8 cellular contexts compared by ENCODE assay signal in the genomic region with DNA sequence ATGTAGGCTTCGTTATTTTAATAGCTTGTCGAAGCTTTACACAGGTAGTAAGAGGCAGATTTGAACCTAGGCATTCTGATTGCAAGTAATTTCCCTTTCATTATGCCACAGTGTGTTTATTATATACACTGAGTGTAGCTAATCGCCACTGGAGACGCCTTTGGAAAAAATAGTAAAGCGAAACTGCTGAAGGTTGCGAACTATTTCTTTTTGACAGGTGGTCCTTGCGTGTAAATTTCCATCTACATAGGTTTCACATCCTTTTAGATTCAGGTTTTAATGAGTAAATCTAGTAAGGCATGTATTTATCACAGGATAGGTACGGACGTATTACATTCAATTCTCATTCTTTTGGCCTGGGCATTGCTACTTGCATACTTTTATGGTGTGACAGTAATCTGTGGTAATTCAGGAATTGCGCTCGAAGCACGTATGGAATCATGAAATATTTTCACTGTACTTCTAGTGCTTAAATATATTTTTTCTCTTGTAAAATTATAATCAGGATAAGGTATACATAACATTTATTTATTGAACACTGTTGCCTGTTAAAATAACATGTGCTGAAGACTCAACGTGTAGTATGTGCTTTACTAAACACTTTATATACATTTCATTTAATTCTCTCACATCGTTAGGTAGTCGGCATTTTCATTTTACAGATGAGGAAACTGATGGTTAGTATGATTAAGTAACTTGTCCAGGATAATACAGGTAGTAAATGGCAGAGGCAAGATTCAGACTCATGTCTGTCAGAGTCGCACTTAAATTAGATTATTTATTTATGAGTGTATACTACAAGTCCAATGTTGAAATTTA. TPM values are rescaled to one million over a fixed set of nuclear protein-coding genes. Genes with fewer than 3 reads are reported as not detected.
DNase-seq lines count a peak whose midpoint lies in the region; ATAC-seq and TF ChIP-seq lines count a peak whose summit lies in the region.

No MANE protein-coding gene starts in this region.

- TF ChIP-seq POLR2A in esophagus muscularis mucosa (IDR thresholded peaks at IDR 0.05; ENCODE audit: low read depth), result no peak
- TF ChIP-seq POLR2A in prostate gland (IDR thresholded peaks at IDR 0.05), result no peak

- no peak for TF ChIP-seq CTCF in esophagus muscularis mucosa (IDR thresholded peaks at IDR 0.05)
- TF ChIP-seq CTCF in prostate gland (IDR thresholded peaks at IDR 0.05), result no peak

- H3K4me3 ChIP-seq in esophagus muscularis mucosa, result peak overlapping the region; percentile 83 to 97 (median 93)
- H3K4me3 ChIP-seq in prostate gland, result peak overlapping the region; percentile 94 to 98

- no peak for TF ChIP-seq EP300 in esophagus muscularis mucosa (IDR thresholded peaks at IDR 0.05)

- peak overlapping the region in 1 of 4 donors; percentile 97 for H3K27ac ChIP-seq in esophagus muscularis mucosa (replicated peaks in 1 of 4)
- H3K27ac ChIP-seq in prostate gland, result peak overlapping the region; percentile 98 to 99

- H3K36me3 ChIP-seq in esophagus muscularis mucosa (no peaks in the 10 kb centered on the region), prostate gland (no peaks in the 10 kb centered on the region)

- DNase-seq in NCI-H2107 treated with DMSO at 0.1 percent for 48 hours (lab: John Stamatoyannopoulos, UW; ENCODE audit: unreplicated experiment) (peak; percentile 74), NCI-H2107 (lab: John Stamatoyannopoulos, UW) (no peak), esophagus muscularis mucosa (ENCODE audit: extremely low spot score) (no peak), prostate gland (ENCODE audit: low spot score) (no peak), SK-N-DZ (ENCODE audit: low spot score) (no peak), T1000 (lab: John Stamatoyannopoulos, UW) (no peak)

- WGBS in esophagus muscularis mucosa, result 43% methylated on average over 16 of the region's 16 CpGs
- WGBS in prostate gland, result 23% methylated on average over 16 of the region's 16 CpGs

- H3K9me3 ChIP-seq in esophagus muscularis mucosa (no peaks in the 10 kb centered on the region), prostate gland (no peaks in the 10 kb centered on the region)

- H3K4me1 ChIP-seq in esophagus muscularis mucosa (peaks cover 30 to 59% (median 53%) of the 10 kb centered on the region in 4 donors), prostate gland (replicated peaks) (no peaks in the 10 kb centered on the region)

- peak; percentile 7 for ATAC-seq in HG03442 (IDR thresholded peaks at IDR 0.05; ENCODE audit: unreplicated experiment)
- ATAC-seq in SK-N-SH treated with all-trans-retinoic acid at 6 μM for 48 hours, result peak; percentile 15; the same call in 1 of the 3 replicates

- intact Hi-C loops in esophagus muscularis mucosa (cut with DNase I) (loop anchor here (5.0 kb wide), 1 partner anchor 103 kb away; the partner anchor contains the start of gene CCT5), prostate gland (cut with DNase I) (no loop called here)

- H3K27me3 ChIP-seq in esophagus muscularis mucosa (no peaks in the 10 kb centered on the region), prostate gland (replicated peaks; ENCODE audit: insufficient read depth) (no peaks in the 10 kb centered on the region)

TF ChIP-seq in SK-N-SH treated with all-trans-retinoic acid at 6 μM for 48 hours, 23 proteins besides CTCF, POLR2A, EP300 and RAD21:
- TF ChIP-seq ARNTL (CRISPR knock-in tag; IDR thresholded peaks at IDR 0.05; ENCODE audit: borderline replicate concordance, low read depth) (no peak), TOX (CRISPR knock-in tag; IDR thresholded peaks at IDR 0.05; ENCODE audit: borderline replicate concordance) (no peak), TCF4 (CRISPR knock-in tag; IDR thresholded peaks at IDR 0.05; ENCODE audit: borderline replicate concordance) (no peak), OSR1 (CRISPR knock-in tag; IDR thresholded peaks at IDR 0.05) (no peak), GLIS3 (CRISPR knock-in tag; IDR thresholded peaks at IDR 0.05) (no peak)

RNA-seq across cellular contexts. Expression of gene MARCHF6, which starts 1.8 kb away (rescaled TPM):
- total RNA-seq in esophagus muscularis mucosa (100 to 1,000 TPM in 1 of 4 donors, 10 to 100 TPM in 3; 76.5 to 121 (median 92.9) TPM), prostate gland (10 to 100 TPM; 65.3 to 86.5 TPM)
- polyA plus RNA-seq in SK-N-DZ (2014; cell fraction: cytosol; rRNA removed), result 83.8 and 85.0 TPM in 2 replicates
- polyA plus RNA-seq in SK-N-DZ (2014; cell fraction: nucleus; rRNA removed), result 151 and 216 TPM in 2 replicates

RNA-seq across cellular contexts. Expression of gene CMBL, which starts 47.6 kb away (rescaled TPM):
- total RNA-seq in esophagus muscularis mucosa (1 to 10 TPM; 3.8 to 7.8 (median 5.1) TPM), prostate gland (10 to 100 TPM; 11.2 to 20.3 TPM)
- polyA plus RNA-seq in SK-N-DZ (2014; cell fraction: cytosol; rRNA removed), result 2.3 and 3.7 TPM in 2 replicates
- polyA plus RNA-seq in SK-N-DZ (2014; cell fraction: nucleus; rRNA removed), result 0.60 and 0.94 TPM in 2 replicates
